Comparison of ENCODE assay signal across 8 cellular contexts in the genomic region with DNA sequence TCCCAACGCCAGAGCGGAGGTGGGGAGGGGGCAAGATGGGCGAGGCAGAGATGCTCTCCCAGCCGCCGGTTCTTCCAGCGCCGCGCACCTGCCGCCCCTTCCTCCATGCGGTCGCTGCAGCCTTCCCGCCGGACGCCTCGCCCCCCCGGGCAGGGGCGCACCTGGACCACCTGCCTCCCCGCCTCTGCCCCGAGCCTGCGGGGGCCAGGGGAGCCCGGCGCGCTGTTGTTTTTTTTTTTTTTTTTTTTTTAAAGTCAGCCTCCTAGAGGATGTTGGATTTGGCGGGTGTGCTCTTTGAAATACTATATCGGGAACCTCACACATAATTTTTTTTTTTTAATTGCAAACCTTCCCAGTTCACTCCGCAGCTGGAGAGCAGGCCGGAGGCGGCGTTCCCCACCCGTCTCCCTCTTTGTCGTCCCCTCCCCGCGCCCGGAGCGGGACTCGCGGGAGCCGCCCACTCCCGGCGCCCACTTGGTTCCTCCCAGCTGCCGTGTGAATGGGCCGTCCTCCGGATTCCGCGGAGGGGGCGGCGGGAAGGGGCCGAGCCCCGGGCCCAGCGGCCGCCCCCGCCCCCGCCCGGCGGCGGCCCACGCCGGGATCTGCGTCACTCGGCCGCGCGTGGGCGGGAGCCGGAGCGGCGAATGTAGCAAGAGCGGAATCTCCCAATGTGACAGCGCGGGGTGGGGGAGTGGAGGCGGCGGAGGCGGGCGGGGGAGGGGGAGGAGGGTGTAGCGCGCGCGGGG. TPM values are rescaled to one million over a fixed set of nuclear protein-coding genes. Genes with fewer than 3 reads are reported as not detected.
A peak's percentile ranks its signal among the peaks of the same experiment; 100 is the strongest.
DNase-seq lines count a peak whose midpoint lies in the region; ATAC-seq and TF ChIP-seq lines count a peak whose summit lies in the region.

No MANE protein-coding gene starts in this region.

- no peaks in the 10 kb centered on the region for H3K36me3 ChIP-seq in upper lobe of right lung

- peak; percentile 65 for DNase-seq in NCI-H1092 (lab: John Stamatoyannopoulos, UW)
- DNase-seq in SW480 (ENCODE audit: low spot score) = peak; percentile 94
- peak; percentile 95 for DNase-seq in left cardiac atrium
- DNase-seq in progenitor cell of endocrine pancreas (ENCODE audit: low spot score, unreplicated experiment) = peak; percentile 55
- DNase-seq in upper lobe of right lung = peak; percentile 94

- peaks cover 14% of the 10 kb centered on the region for H3K27me3 Mint-ChIP-seq in progenitor cell of endocrine pancreas

- H3K27me3 ChIP-seq in upper lobe of right lung = no peaks in the 10 kb centered on the region

- peaks cover 27% of the 10 kb centered on the region for H3K4me1 Mint-ChIP-seq in progenitor cell of endocrine pancreas (ENCODE audit: low read depth)

- peak; percentile 62 for ATAC-seq in HG02571 (IDR thresholded peaks at IDR 0.05; ENCODE audit: unreplicated experiment)
- ATAC-seq in left cardiac atrium = peak; percentile 93 to 94
- ATAC-seq in upper lobe of right lung = peak; percentile 94

- H3K4me3 Mint-ChIP-seq in progenitor cell of endocrine pancreas (ENCODE audit: low read depth) = peak overlapping the region; percentile 84

- peak overlapping the region; percentile 67 for H3K4me3 ChIP-seq in upper lobe of right lung

- TF ChIP-seq CTCF in progenitor cell of endocrine pancreas (IDR thresholded peaks at IDR 0.05; ENCODE audit: unreplicated experiment) = no peak
- no peak for TF ChIP-seq CTCF in upper lobe of right lung (IDR thresholded peaks at IDR 0.05)

- intact Hi-C loops in left cardiac atrium (cut with DNase I) (loop anchor here in 1 of 2 donors (10.0 kb wide), 1 partner anchor 114 kb away; the partner anchor contains the start of gene NEMP2), upper lobe of right lung (cut with DNase I) (no loop called here)

- H3K4me1 ChIP-seq in upper lobe of right lung = peaks cover 11% of the 10 kb centered on the region

- no peaks in the 10 kb centered on the region for H3K9me3 Mint-ChIP-seq in progenitor cell of endocrine pancreas (ENCODE audit: low read depth)

- H3K27ac Mint-ChIP-seq in progenitor cell of endocrine pancreas = peak overlapping the region; percentile 95

- WGBS in adipose tissue, 3 donors = 1% methylated on average over 54 to 75 of the region's 78 CpGs

- no peaks in the 10 kb centered on the region for H3K36me3 Mint-ChIP-seq in progenitor cell of endocrine pancreas (ENCODE audit: insufficient read depth)

- peak overlapping the region; percentile 86 for H3K27ac ChIP-seq in adipose tissue (ENCODE audit: low read depth, low read length)
- H3K27ac ChIP-seq in upper lobe of right lung = peak overlapping the region; percentile 80

- no peaks in the 10 kb centered on the region for H3K9me3 ChIP-seq in upper lobe of right lung

- TF ChIP-seq POLR2A in GM10847 (IDR thresholded peaks at IDR 0.05; ENCODE audit: extremely low read depth, insufficient read length) = peak; percentile 41

RNA-seq across cellular contexts. Expression of gene NAB1, which starts 0.4 kb away (rescaled TPM):
- 10 to 100 TPM in 2 of 3 donors, 1 to 10 TPM in 1; 5.0 to 32.1 (median 21.1) TPM for polyA plus RNA-seq in adipose tissue
- total RNA-seq in left cardiac atrium (10 to 100 TPM; 38.5 to 39.7 TPM), progenitor cell of endocrine pancreas (57.1 and 64.1 TPM in 2 replicates), upper lobe of right lung (38.6 TPM)

Comparison
In these comparisons a context has a peak if more than half of its experiments do, and no peak if none do; other contexts are left out.
1. Peak in every context shown above with its lines: DNase-seq, ATAC-seq, H3K4me3 ChIP-seq and H3K27ac ChIP-seq.